Comparison of ENCODE assay signal across 8 cellular contexts in the genomic region with DNA sequence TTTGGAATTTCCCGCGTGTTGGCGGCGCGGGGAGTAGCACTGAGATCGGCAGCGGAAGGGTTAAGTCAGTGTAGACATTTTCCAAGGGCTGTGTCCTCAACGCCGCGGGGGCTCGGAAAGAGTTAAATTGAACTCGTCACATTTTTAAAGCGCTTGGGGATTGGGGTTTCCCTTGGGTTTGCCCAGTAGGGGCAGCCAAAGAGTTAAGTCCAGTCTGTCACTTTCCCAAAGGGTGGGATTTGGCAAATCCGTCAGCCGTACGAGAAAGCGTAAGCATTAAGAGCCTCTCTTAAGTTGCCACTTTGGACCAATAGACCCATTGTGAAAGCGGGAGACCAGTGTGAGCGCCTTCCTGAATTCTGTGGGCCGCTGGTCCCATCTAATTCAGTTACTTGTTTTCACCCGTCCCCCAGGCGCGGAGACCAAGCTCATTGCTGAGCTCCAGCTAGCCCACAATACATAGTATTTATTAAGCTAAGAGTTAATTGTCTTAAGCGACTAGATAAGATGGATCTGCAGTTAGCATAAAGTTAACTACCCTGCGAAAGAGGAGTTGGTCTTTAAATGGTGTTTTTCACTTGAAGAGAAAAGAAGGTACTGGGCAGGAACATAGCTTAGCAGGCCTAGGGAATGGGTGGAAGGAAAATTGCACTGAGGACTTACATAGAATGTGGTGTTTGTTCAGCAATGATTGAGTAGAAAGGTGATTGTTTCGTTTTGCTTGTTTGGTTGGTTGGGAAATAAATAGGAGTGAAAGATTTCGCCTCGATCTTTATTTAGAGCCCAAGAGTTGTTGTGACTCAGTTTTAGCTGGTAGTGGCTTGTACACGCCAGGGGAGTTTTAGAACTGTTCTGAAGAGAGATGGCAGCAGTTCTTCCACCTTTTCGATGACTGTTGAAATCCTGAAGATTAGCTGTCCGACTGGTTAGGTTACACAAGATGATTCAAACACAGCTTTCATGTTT. TPM values are rescaled to one million over a fixed set of nuclear protein-coding genes. Genes with fewer than 3 reads are reported as not detected.
DNase-seq lines count a peak whose midpoint lies in the region; ATAC-seq lines count a peak whose summit lies in the region.

No MANE protein-coding gene starts in this region.

- CTCF ChIA-PET in activated CD8-positive, alpha-beta T cell treated with anti-CD3 and anti-CD28 coated beads, Interleukin-2, amount 10 ng/mL, durations not matched to agents 7 days and 5 days (lab: Charles Lee), result interaction anchor here (0.6 to 2.8 kb wide), 12 partner anchors 10 to 412 kb away, joined by 3 to 15 read pairs (median 6); partner anchors contain the start of gene EDEM1

- POLR2A ChIA-PET in activated CD8-positive, alpha-beta T cell treated with anti-CD3 and anti-CD28 coated beads, Interleukin-2, amount 10 ng/mL, durations not matched to agents 7 days and 5 days (lab: Charles Lee), result interaction anchor here (0.7 to 5.0 kb wide), 7 partner anchors 8 to 630 kb away, joined by 3 to 25 read pairs (median 4); partner anchors contain the start of genes EDEM1 and ITPR1

- ATAC-seq in GM21717 (IDR thresholded peaks at IDR 0.05; ENCODE audit: unreplicated experiment), result peak; percentile 24
- peak; percentile 9 for ATAC-seq in activated CD8-positive, alpha-beta T cell treated with anti-CD3 and anti-CD28 coated beads, Interleukin-2, amount 10 ng/mL, durations not matched to agents 7 days and 5 days

- H3K36me3 Mint-ChIP-seq in activated CD8-positive, alpha-beta T cell treated with anti-CD3 and anti-CD28 coated beads, Interleukin-2, amount 10 ng/mL, durations not matched to agents 7 days and 5 days (ENCODE audit: low read depth), result peaks cover 5% of the 10 kb centered on the region

- peaks cover 31% of the 10 kb centered on the region for H3K4me1 Mint-ChIP-seq in activated CD8-positive, alpha-beta T cell treated with anti-CD3 and anti-CD28 coated beads, Interleukin-2, amount 10 ng/mL, durations not matched to agents 7 days and 5 days (ENCODE audit: low read depth)

- no peaks in the 10 kb centered on the region for H3K9me3 Mint-ChIP-seq in activated CD8-positive, alpha-beta T cell treated with anti-CD3 and anti-CD28 coated beads, Interleukin-2, amount 10 ng/mL, durations not matched to agents 7 days and 5 days (ENCODE audit: insufficient read depth)

- H3K27me3 Mint-ChIP-seq in activated CD8-positive, alpha-beta T cell treated with anti-CD3 and anti-CD28 coated beads, Interleukin-2, amount 10 ng/mL, durations not matched to agents 7 days and 5 days (ENCODE audit: low read depth), result no peaks in the 10 kb centered on the region

- H3K27ac ChIP-seq in temporal lobe (ENCODE audit: low read depth, low read length), result peak overlapping the region; percentile 66

- peak overlapping the region; percentile 95 for H3K4me3 Mint-ChIP-seq in activated CD8-positive, alpha-beta T cell treated with anti-CD3 and anti-CD28 coated beads, Interleukin-2, amount 10 ng/mL, durations not matched to agents 7 days and 5 days

- H3K27ac Mint-ChIP-seq in activated CD8-positive, alpha-beta T cell treated with anti-CD3 and anti-CD28 coated beads, Interleukin-2, amount 10 ng/mL, durations not matched to agents 7 days and 5 days, result peak overlapping the region; percentile 91

- peak; percentile 67 for DNase-seq in EH (ENCODE audit: low read depth)
- peak; percentile 60 for DNase-seq in LHCN-M2 (ENCODE audit: low read depth)
- DNase-seq in activated CD8-positive, alpha-beta T cell treated with anti-CD3 and anti-CD28 coated beads, Interleukin-2, amount 10 ng/mL, durations not matched to agents 7 days and 5 days, result peak; percentile 37
- DNase-seq in epidermal melanocyte (ENCODE audit: insufficient read length, low spot score), result peak; percentile 60
- peak; percentile 67 for DNase-seq in mesenteric fat pad (ENCODE audit: low spot score)
- DNase-seq in NCI-H1105 treated with DMSO at 0.1 percent for 48 hours (lab: John Stamatoyannopoulos, UW), result no peak

RNA-seq across cellular contexts. Expression of gene ARL8B, which starts 0.9 kb away (rescaled TPM):
- total RNA-seq in LHCN-M2 (2014; rRNA removed), result 45.3 and 56.7 TPM in 2 replicates
- polyA plus RNA-seq in LHCN-M2 (2012), result 34.8 TPM
- total RNA-seq in activated CD8-positive, alpha-beta T cell treated with anti-CD3 and anti-CD28 coated beads, Interleukin-2, amount 10 ng/mL, durations not matched to agents 7 days and 5 days, result 10 to 100 TPM; 41.0 to 44.0 TPM
- 63.4 TPM for total RNA-seq in mesenteric fat pad
- 75.2 TPM for total RNA-seq in temporal lobe
